In genomic region chr16:30394603-30395154, GRCh38 we compare ENCODE assay signal across 8 cellular contexts. TPM values are rescaled to one million over a fixed set of nuclear protein-coding genes. Genes with fewer than 3 reads are reported as not detected.
A peak's percentile ranks its signal among the peaks of the same experiment; 100 is the strongest.
DNase-seq lines count a peak whose midpoint lies in the region; ATAC-seq and TF ChIP-seq lines count a peak whose summit lies in the region.

No MANE protein-coding gene starts in this region.

- H3K4me3 ChIP-seq in GM12864 (ENCODE audit: low read depth, low read length), result peak overlapping the region; percentile 92
- H3K4me3 ChIP-seq in Panc1 (ENCODE audit: low read depth in 2 of 2, low read length in 2 of 2), result peak overlapping the region; percentile 85
- peak overlapping the region; percentile 90 for H3K4me3 ChIP-seq in epithelial cell of proximal tubule (ENCODE audit: low read depth, low read length)
- peak overlapping the region; percentile 100 for H3K4me3 ChIP-seq in neural cell (ENCODE audit: low read length)

- peaks cover 14% of the 10 kb centered on the region for H3F3A ChIP-seq in neural cell (ENCODE audit: insufficient read depth, low read length, poor library complexity, severe bottlenecking)

- H4K20me1 ChIP-seq in neural cell (ENCODE audit: insufficient read depth), result no peaks in the 10 kb centered on the region

- peak overlapping the region; percentile 56 for H2AFZ ChIP-seq in neural cell (ENCODE audit: low read depth, low read length)

- TF ChIP-seq CTCF in GM12864 (IDR thresholded peaks at IDR 0.05; ENCODE audit: low read depth, low read length, missing control alignments) (no peak), Panc1 (IDR thresholded peaks at IDR 0.05) (no peak), epithelial cell of proximal tubule (conservative IDR thresholded peaks at IDR 0.05; ENCODE audit: low read depth, low read length) (no peak), neural cell (IDR thresholded peaks at IDR 0.05; ENCODE audit: poor library complexity, severe bottlenecking) (no peak)

- in situ Hi-C loops in Panc1 (cut with HindIII; ENCODE audit: low pct_unique_long_range_greater_than_20kb, low sequenced_read_pairs), result no loop called here

- CTCF ChIA-PET in Panc1 (lab: Charles Lee), result interaction anchor here (1.6 kb wide), 1 partner anchor 23 kb away, joined by 3 read pairs; no protein-coding TSS in a partner anchor

- H3K27me3 ChIP-seq in Panc1 (ENCODE audit: control insufficient read depth, insufficient read depth, low read length) (no peaks in the 10 kb centered on the region), neural cell (ENCODE audit: insufficient read depth, low read depth, low read length) (no peaks in the 10 kb centered on the region)

- intact Hi-C loops in Panc1 (cut with micrococcal nuclease; ENCODE audit: unreplicated experiment), result no loop called here

- H3K36me3 ChIP-seq in Panc1 (ENCODE audit: control insufficient read depth, insufficient read depth, low read length), result no peaks in the 10 kb centered on the region
- H3K36me3 ChIP-seq in neural cell (ENCODE audit: insufficient read depth, low read length), result peaks cover 7% of the 10 kb centered on the region

- TF ChIP-seq RAD21 in neural cell (conservative IDR thresholded peaks at IDR 0.05), result no peak

- TF ChIP-seq EP300 in neural cell (conservative IDR thresholded peaks at IDR 0.05; ENCODE audit: poor library complexity, severe bottlenecking), result no peak

- H3K27ac ChIP-seq in Panc1 (ENCODE audit: low read length) (peak overlapping the region; percentile 84), neural cell (ENCODE audit: low read length) (peak overlapping the region; percentile 99)

- ATAC-seq in Panc1, result peak; percentile 13
- no peak for ATAC-seq in HG03565 (IDR thresholded peaks at IDR 0.05; ENCODE audit: unreplicated experiment)

- no TSS peak for BruUV-seq in Panc1 (replicated peaks; lab: Mats Ljungman, UMichigan)

- no peaks in the 10 kb centered on the region for H3K9me2 ChIP-seq in neural cell (ENCODE audit: insufficient read depth, low read length)

- POLR2A ChIA-PET in Panc1 (lab: Charles Lee), result interaction anchor here (0.6 kb wide), 1 partner anchor 507 kb away, joined by 3 read pairs; no protein-coding TSS in a partner anchor

- H3K4me1 ChIP-seq in Panc1 (ENCODE audit: control insufficient read depth, insufficient read depth, low read length), result peaks cover 10% of the 10 kb centered on the region

- H3K9me3 ChIP-seq in Panc1 (ENCODE audit: control insufficient read depth, insufficient read depth, low read depth, low read length), result no peaks in the 10 kb centered on the region
- H3K9me3 ChIP-seq in neural cell (ENCODE audit: low read length), result no peaks in the 10 kb centered on the region

- peak overlapping the region; percentile 72 for H3K4me2 ChIP-seq in neural cell (ENCODE audit: low read length)

- DNase-seq in GM12864 (ENCODE audit: low read depth) (no peak), Panc1 (ENCODE audit: low read depth, low spot score) (no peak), epithelial cell of proximal tubule (ENCODE audit: low read depth) (no peak), GOT3 (lab: John Stamatoyannopoulos, UW) (no peak), HCEC 1CT (no peak), Ammon's horn (ENCODE audit: low spot score) (no peak)

- H3K79me2 ChIP-seq in neural cell (replicated peaks; ENCODE audit: insufficient read depth, low read length), result peaks cover 32% of the 10 kb centered on the region

- peak overlapping the region; percentile 95 for H3K9ac ChIP-seq in neural cell (ENCODE audit: low read length)

TF ChIP-seq in neural cell, 6 proteins besides CTCF, POLR2A, EP300 and RAD21:
- peak; percentile 68 for TF ChIP-seq REST (IDR thresholded peaks at IDR 0.05; ENCODE audit: borderline replicate concordance)
- TF ChIP-seq POLR2AphosphoS5 (IDR thresholded peaks at IDR 0.05), result peak; percentile 26
- TF ChIP-seq MXI1 (conservative IDR thresholded peaks at IDR 0.05; ENCODE audit: poor library complexity, severe bottlenecking), result no peak
- peak; percentile 57 for TF ChIP-seq TAF1 (IDR thresholded peaks at IDR 0.05; ENCODE audit: low read depth)
- no peak for TF ChIP-seq SMC3 (conservative IDR thresholded peaks at IDR 0.05; ENCODE audit: poor library complexity)

RNA-seq across cellular contexts. Expression of gene ZNF48, which starts 0.5 kb away (rescaled TPM):
- total RNA-seq in Panc1 (2021; ENCODE audit: unreplicated experiment) (16.6 TPM), epithelial cell of proximal tubule (12.6 and 15.6 TPM in 2 replicates)
- polyA plus RNA-seq in Panc1 (2012; ENCODE audit: insufficient read length), result 17.6 TPM
- 42.3 and 48.9 TPM in 2 replicates for polyA plus RNA-seq in neural cell
- polyA minus RNA-seq in neural cell, result 74.0 and 82.3 TPM in 2 replicates

RNA-seq across cellular contexts. Expression of gene SEPTIN1, which starts 12.3 kb away (rescaled TPM):
- total RNA-seq in Panc1 (2021; ENCODE audit: unreplicated experiment) (1.7 TPM), epithelial cell of proximal tubule (0.23 TPM in 1 of 2 replicates, not detected in the other)
- 1.8 TPM for polyA plus RNA-seq in Panc1 (2012; ENCODE audit: insufficient read length)
- polyA plus RNA-seq in neural cell, result 0.38 TPM in 1 of 2 replicates, not detected in the other
- polyA minus RNA-seq in neural cell, result 0.81 TPM in 1 of 2 replicates, not detected in the other

RNA-seq across cellular contexts. Expression of gene ZNF771, which starts 12.7 kb away (rescaled TPM):
- total RNA-seq in Panc1 (2021; ENCODE audit: unreplicated experiment) (14.4 TPM), epithelial cell of proximal tubule (6.1 and 13.1 TPM in 2 replicates)
- 20.9 TPM for polyA plus RNA-seq in Panc1 (2012; ENCODE audit: insufficient read length)
- polyA plus RNA-seq in neural cell, result 10.2 and 11.7 TPM in 2 replicates
- 7.1 and 7.6 TPM in 2 replicates for polyA minus RNA-seq in neural cell

RNA-seq across cellular contexts. Expression of gene MYL11, which starts 20.1 kb away (rescaled TPM):
- total RNA-seq in Panc1 (2021; ENCODE audit: unreplicated experiment) (not detected), epithelial cell of proximal tubule (not detected in 2 replicates)
- 1.2 TPM for polyA plus RNA-seq in Panc1 (2012; ENCODE audit: insufficient read length)
- polyA plus RNA-seq in neural cell, result not detected in 2 replicates
- not detected in 2 replicates for polyA minus RNA-seq in neural cell

RNA-seq across cellular contexts. Expression of gene TBC1D10B, which starts 24.4 kb away (rescaled TPM):
- total RNA-seq in Panc1 (2021; ENCODE audit: unreplicated experiment) (52.6 TPM), epithelial cell of proximal tubule (51.8 and 53.6 TPM in 2 replicates)
- 41.9 TPM for polyA plus RNA-seq in Panc1 (2012; ENCODE audit: insufficient read length)
- polyA plus RNA-seq in neural cell, result 24.1 and 32.5 TPM in 2 replicates
- 40.5 and 44.6 TPM in 2 replicates for polyA minus RNA-seq in neural cell
